In the genomic region with DNA sequence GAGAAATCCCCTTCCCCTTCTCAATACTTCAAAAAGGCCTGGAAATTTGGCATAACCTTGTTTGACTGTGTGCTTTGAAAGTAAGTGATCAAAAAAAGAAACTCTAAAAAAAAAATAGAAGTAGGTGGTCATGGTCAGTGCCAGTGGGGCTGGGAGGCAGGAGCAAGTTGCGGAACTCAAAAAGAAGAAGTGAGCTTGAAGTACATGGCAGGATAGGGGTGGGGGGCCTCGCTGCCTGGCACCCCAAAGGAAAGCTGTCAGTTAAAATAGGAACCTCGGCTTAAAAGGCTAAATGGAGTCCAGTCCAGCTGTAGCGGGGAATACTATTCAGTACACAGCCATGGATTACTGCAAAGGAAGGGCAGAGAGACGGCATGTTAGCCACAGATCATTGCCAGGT, we compare ENCODE assay signal across 1 cellular context.
TF ChIP-seq lines count a peak whose summit lies in the region.

No MANE protein-coding gene starts in this region.

TF ChIP-seq in GM12878, 131 proteins besides CTCF, POLR2A, EP300 and RAD21 (continues in another document):
- no peak for TF ChIP-seq SMC3 (IDR thresholded peaks at IDR 0.05; ENCODE audit: borderline replicate concordance, low read length)
- no peak for TF ChIP-seq SREBF1 (IDR thresholded peaks at IDR 0.05; ENCODE audit: low read length)
- TF ChIP-seq BRCA1 (IDR thresholded peaks at IDR 0.05; ENCODE audit: low read depth, low read length): no peak
- 0 out of 2 replicates have a peak, but pooled peaks have one; percentile 12 for TF ChIP-seq ATF2 (IDR thresholded peaks at IDR 0.05; ENCODE audit: low read length)
- no peak for TF ChIP-seq E2F8 (IDR thresholded peaks at IDR 0.05; ENCODE audit: low read depth, partially characterized antibody)
- no peak for TF ChIP-seq HDGF (IDR thresholded peaks at IDR 0.05)
- peak; percentile 83; the same call in 1 of the 2 replicates for TF ChIP-seq SPI1 (IDR thresholded peaks at IDR 0.05; ENCODE audit: borderline replicate concordance, insufficient read depth, low read depth, low read length)
- peak; percentile 3; the same call in 1 of the 2 replicates for TF ChIP-seq ZNF384 (IDR thresholded peaks at IDR 0.05; ENCODE audit: borderline replicate concordance, low read depth, low read length)
- no peak for TF ChIP-seq POU2F2 (IDR thresholded peaks at IDR 0.05; ENCODE audit: borderline replicate concordance, low read depth, low read length)
- TF ChIP-seq ZNF217 (IDR thresholded peaks at IDR 0.05): no peak
- TF ChIP-seq YY1 (IDR thresholded peaks at IDR 0.05; ENCODE audit: low read depth, low read length): no peak
- TF ChIP-seq MEF2A (IDR thresholded peaks at IDR 0.05; ENCODE audit: insufficient read depth, low read depth, low read length): 0 out of 2 replicates have a peak, but pooled peaks have one; percentile 27
- TF ChIP-seq, protein P1, sequence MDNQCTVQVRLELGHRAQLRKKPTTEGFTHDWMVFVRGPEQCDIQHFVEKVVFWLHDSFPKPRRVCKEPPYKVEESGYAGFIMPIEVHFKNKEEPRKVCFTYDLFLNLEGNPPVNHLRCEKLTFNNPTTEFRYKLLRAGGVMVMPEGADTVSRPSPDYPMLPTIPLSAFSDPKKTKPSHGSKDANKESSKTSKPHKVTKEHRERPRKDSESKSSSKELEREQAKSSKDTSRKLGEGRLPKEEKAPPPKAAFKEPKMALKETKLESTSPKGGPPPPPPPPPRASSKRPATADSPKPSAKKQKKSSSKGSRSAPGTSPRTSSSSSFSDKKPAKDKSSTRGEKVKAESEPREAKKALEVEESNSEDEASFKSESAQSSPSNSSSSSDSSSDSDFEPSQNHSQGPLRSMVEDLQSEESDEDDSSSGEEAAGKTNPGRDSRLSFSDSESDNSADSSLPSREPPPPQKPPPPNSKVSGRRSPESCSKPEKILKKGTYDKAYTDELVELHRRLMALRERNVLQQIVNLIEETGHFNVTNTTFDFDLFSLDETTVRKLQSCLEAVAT (IDR thresholded peaks at IDR 0.05): no peak
- TF ChIP-seq, protein P2, sequence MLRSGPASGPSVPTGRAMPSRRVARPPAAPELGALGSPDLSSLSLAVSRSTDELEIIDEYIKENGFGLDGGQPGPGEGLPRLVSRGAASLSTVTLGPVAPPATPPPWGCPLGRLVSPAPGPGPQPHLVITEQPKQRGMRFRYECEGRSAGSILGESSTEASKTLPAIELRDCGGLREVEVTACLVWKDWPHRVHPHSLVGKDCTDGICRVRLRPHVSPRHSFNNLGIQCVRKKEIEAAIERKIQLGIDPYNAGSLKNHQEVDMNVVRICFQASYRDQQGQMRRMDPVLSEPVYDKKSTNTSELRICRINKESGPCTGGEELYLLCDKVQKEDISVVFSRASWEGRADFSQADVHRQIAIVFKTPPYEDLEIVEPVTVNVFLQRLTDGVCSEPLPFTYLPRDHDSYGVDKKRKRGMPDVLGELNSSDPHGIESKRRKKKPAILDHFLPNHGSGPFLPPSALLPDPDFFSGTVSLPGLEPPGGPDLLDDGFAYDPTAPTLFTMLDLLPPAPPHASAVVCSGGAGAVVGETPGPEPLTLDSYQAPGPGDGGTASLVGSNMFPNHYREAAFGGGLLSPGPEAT (IDR thresholded peaks at IDR 0.05; ENCODE audit: low read depth): 0 out of 2 replicates have a peak, but pooled peaks have one; percentile 27
- TF ChIP-seq, protein P3, sequence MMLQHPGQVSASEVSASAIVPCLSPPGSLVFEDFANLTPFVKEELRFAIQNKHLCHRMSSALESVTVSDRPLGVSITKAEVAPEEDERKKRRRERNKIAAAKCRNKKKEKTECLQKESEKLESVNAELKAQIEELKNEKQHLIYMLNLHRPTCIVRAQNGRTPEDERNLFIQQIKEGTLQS (IDR thresholded peaks at IDR 0.05; ENCODE audit: borderline replicate concordance, extremely low read depth, low read depth, low read length): no peak
- no peak for TF ChIP-seq BCL3 (IDR thresholded peaks at IDR 0.05; ENCODE audit: borderline replicate concordance, insufficient read depth, low read depth, low read length, poor library complexity, severe bottlenecking)
- 0 out of 2 replicates have a peak, but pooled peaks have one; percentile 38 for TF ChIP-seq RUNX3 (IDR thresholded peaks at IDR 0.05; ENCODE audit: low read length)
- TF ChIP-seq EGR1 (IDR thresholded peaks at IDR 0.05; ENCODE audit: borderline replicate concordance in 1 of 2, low read depth in 2 of 2, low read length in 2 of 2): no peak
- no peak for TF ChIP-seq CEBPZ (IDR thresholded peaks at IDR 0.05; ENCODE audit: low read depth, low read length)
- TF ChIP-seq ZBTB11 (CRISPR knock-in tag; IDR thresholded peaks at IDR 0.05): no peak
- no peak for TF ChIP-seq ZNF274 (IDR thresholded peaks at IDR 0.05; ENCODE audit: insufficient read depth, insufficient read length)
- TF ChIP-seq ZBED1 (IDR thresholded peaks at IDR 0.05; ENCODE audit: borderline replicate concordance): no peak
- TF ChIP-seq CBX5 (IDR thresholded peaks at IDR 0.05; ENCODE audit: low read depth): no peak
- TF ChIP-seq SP1 (IDR thresholded peaks at IDR 0.05; ENCODE audit: low read depth, low read length): no peak
- no peak for TF ChIP-seq CEBPB (IDR thresholded peaks at IDR 0.05; ENCODE audit: borderline replicate concordance in 1 of 2, low read depth in 2 of 2, low read length in 2 of 2)
- no peak for TF ChIP-seq ESRRA (IDR thresholded peaks at IDR 0.05; ENCODE audit: low read length)
- no peak for TF ChIP-seq TCF12 (IDR thresholded peaks at IDR 0.05; ENCODE audit: low read depth, low read length)
- 0 out of 2 replicates have a peak, but pooled peaks have one; percentile 60 for TF ChIP-seq RCOR1 (conservative IDR thresholded peaks at IDR 0.05; ENCODE audit: low read depth, low read length)
- no peak for TF ChIP-seq IRF5 (IDR thresholded peaks at IDR 0.05; ENCODE audit: borderline replicate concordance)
- TF ChIP-seq YBX1 (IDR thresholded peaks at IDR 0.05): no peak
